Comparison of ENCODE assay signal across 1 cellular context in genomic region chr3:23875326-23875725, GRCh38.
TF ChIP-seq lines count a peak whose summit lies in the region.

No MANE protein-coding gene starts in this region.

TF ChIP-seq in GM12878, 131 proteins besides CTCF, POLR2A, EP300 and RAD21:
- no peak for TF ChIP-seq KAT2A (conservative IDR thresholded peaks at IDR 0.05; ENCODE audit: control insufficient read depth, low read depth, low read length)
- TF ChIP-seq WRNIP1 (IDR thresholded peaks at IDR 0.05; ENCODE audit: borderline replicate concordance, low read depth, low read length), result no peak
- no peak for TF ChIP-seq SMC3 (IDR thresholded peaks at IDR 0.05; ENCODE audit: borderline replicate concordance, low read length)
- no peak for TF ChIP-seq TCF12 (IDR thresholded peaks at IDR 0.05; ENCODE audit: low read depth, low read length)
- no peak for TF ChIP-seq CBX3 (IDR thresholded peaks at IDR 0.05; ENCODE audit: borderline replicate concordance, low read depth)
- no peak for TF ChIP-seq ZNF687 (IDR thresholded peaks at IDR 0.05)
- TF ChIP-seq KDM1A (IDR thresholded peaks at IDR 0.05; ENCODE audit: borderline replicate concordance), result no peak
- no peak for TF ChIP-seq NR2F1 (conservative IDR thresholded peaks at IDR 0.05)
- no peak for TF ChIP-seq MEF2B (IDR thresholded peaks at IDR 0.05; ENCODE audit: partially characterized antibody, poor library complexity, severe bottlenecking)
- TF ChIP-seq SREBF1 (IDR thresholded peaks at IDR 0.05; ENCODE audit: low read length), result no peak
- no peak for TF ChIP-seq ASH2L (IDR thresholded peaks at IDR 0.05; ENCODE audit: borderline replicate concordance, low read depth)
- no peak for TF ChIP-seq JUNB (IDR thresholded peaks at IDR 0.05)
- no peak for TF ChIP-seq EED (IDR thresholded peaks at IDR 0.05; ENCODE audit: low read depth)
- no peak for TF ChIP-seq SKIL (IDR thresholded peaks at IDR 0.05; ENCODE audit: low read depth, poor library complexity, severe bottlenecking)
- no peak for TF ChIP-seq NKRF (conservative IDR thresholded peaks at IDR 0.05)
- no peak for TF ChIP-seq TARDBP (IDR thresholded peaks at IDR 0.05; ENCODE audit: borderline replicate concordance)
- TF ChIP-seq RELA (IDR thresholded peaks at IDR 0.05; ENCODE audit: borderline replicate concordance, partially characterized antibody), result no peak
